ENCODE assay signal across 1 cellular context in the genomic region with DNA sequence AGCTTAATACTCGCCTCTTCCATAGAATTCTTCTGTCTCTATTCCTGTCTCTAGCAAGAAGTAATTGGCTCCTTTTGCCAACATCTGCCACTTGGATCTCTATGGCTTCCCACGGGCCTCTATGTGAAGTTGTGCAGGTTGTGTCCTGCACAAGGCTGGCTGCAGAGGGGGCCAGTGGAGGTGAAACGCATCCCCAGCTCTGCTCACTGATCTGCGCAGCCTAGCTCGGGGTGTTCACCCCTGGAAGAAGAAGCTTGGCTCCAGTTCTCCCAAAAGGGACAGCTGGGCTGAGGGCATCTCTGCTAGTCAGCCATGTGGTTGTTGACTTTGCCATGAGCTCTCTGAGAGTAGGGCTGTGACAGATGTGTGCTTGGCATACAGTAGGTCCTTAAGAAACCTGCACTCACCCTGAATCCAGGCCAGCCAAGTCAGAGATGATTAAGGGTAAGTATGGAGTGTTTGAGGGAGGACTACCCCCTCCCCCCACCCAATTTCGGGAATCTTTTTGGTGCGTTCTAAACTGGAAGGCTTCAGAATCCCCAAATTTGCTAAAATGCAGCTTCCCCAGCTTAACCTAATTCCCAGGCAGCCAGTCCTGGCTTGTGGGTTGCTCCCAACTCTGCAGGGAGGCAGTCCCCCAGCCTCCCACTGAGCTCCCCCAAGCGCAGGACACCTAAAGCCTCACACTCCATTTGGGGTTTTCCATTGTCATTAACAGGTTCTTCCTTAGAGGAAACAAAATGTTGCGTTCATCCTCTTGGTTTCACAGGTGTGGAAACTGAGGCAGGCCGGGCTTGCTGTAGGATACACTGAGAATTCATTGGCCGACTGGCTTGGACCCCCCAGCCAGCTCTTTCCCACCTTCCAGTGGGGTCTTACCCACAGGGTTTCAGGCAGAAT.
TF ChIP-seq lines count a peak whose summit lies in the region.

No MANE protein-coding gene starts in this region.

TF ChIP-seq in H1, 55 proteins besides CTCF, POLR2A, EP300 and RAD21:
- TF ChIP-seq SAP30 (IDR thresholded peaks at IDR 0.05; ENCODE audit: insufficient read depth, insufficient replicate concordance, low read length) (no peak), CEBPB (IDR thresholded peaks at IDR 0.05; ENCODE audit: low read depth, low read length) (no peak), SIRT6 (IDR thresholded peaks at IDR 0.05; ENCODE audit: low read length) (no peak), ATF3 (IDR thresholded peaks at IDR 0.05; ENCODE audit: insufficient read depth, low read depth, low read length) (no peak), EZH2 (IDR thresholded peaks at IDR 0.05; ENCODE audit: low read depth, low read length, severe bottlenecking) (no peak)
